In the genomic region with DNA sequence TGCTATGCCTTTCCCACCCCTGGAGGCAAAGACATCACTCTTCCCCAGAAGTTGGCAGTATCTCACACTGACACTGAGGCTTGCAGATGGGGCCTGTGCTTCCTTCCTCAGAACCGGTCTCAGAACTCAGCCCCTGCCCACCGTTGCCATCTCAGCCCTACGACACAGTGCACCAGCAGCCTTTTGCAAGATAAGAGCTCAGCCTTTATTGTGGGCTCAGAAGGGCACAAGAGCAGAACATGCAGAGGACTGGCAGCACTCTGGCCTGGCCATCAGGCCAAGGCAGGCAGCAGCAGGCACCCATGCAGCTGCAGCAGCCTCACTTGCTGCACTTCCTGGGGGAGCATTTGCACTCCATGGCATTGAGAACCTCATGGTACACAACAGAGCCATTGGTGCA, we compare ENCODE assay signal across 22 cellular contexts. TPM values are rescaled to one million over a fixed set of nuclear protein-coding genes. Genes with fewer than 3 reads are reported as not detected.
"Had no signal": no experiment of that assay in that cellular context is flagged by ENCODE, and none has a peak within 500 bp of the region (broad histone marks: within the 10 kb centered on the region; RNA-seq: fewer than 3 reads in every experiment).

No MANE protein-coding gene starts in this region.

- H3K4me3 ChIP-seq: SJCRH30 had no signal

- H3K36me3 ChIP-seq: SJCRH30 had no signal

- DNase-seq: KBM-7, MV-4-11, NCI-H1048, NCI-H1105, NCI-H1417 treated with DMSO at 0.1 percent for 48 hours, NCI-H146, NCI-H1694 treated with DMSO at 0.1 percent for 48 hours, NCI-H1930, NCI-H2081, NCI-H2107, NCI-H226, NCI-H446, NCI-H510A, NCI-H524 treated with DMSO at 0.1 percent for 48 hours, NCI-H69, NCI-H774, SHP77 treated with DMSO at 0.1 percent for 48 hours, SJCRH30 had no signal

- H3K27ac ChIP-seq: SJCRH30 had no signal

- H3K4me1 ChIP-seq: SJCRH30 had no signal

- ATAC-seq: Right ventricle myocardium inferior, SK-N-SH treated with all-trans-retinoic acid at 6 μM for 48 hours had no signal

- H3K9me3 ChIP-seq: SJCRH30 had no signal

RNA-seq across cellular contexts. Expression of gene ANO2, which starts 3.6 kb away (rescaled TPM):
- total RNA-seq: HT-29, MCF 10A had no signal
